33 cellular contexts compared by ENCODE assay signal in the genomic region with DNA sequence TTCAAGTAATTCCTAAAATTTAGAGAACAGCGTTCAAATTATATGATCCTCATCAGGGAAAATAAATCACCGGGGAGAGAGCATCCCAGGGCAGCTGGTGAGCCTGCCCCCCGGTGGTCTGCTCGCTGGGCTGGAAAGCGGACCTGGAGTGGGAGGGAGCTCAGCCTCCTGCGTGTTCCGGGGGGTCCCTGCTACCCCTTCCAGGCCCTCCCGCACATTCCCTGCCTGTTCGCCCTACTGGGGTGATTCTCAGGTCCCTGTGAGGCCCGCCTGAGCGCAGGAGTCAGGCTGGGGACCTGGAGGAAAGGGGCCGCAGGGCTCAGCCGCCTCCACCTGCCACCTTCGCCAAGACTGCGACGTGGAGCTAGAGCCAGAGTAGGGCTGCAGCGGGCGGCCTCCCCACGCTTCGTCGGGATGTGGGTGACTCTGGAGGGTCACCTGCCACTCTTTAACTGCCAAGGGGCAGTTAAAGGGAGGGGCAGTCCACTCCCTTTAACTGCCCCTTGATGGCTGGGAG. TPM values are rescaled to one million over a fixed set of nuclear protein-coding genes. Genes with fewer than 3 reads are reported as not detected.
DNase-seq lines count a peak whose midpoint lies in the region; ATAC-seq, FAIRE-seq and TF ChIP-seq lines count a peak whose summit lies in the region.
"Had no signal": no experiment of that assay in that cellular context is flagged by ENCODE, and none has a peak within 500 bp of the region (broad histone marks: within the 10 kb centered on the region; RNA-seq: fewer than 3 reads in every experiment).

No MANE protein-coding gene starts in this region.

- no peaks in the 10 kb centered on the region for H3K27me3 Mint-ChIP-seq in activated naive CD4-positive, alpha-beta T cell treated with anti-CD3 and anti-CD28 coated beads, Interleukin-2, amount 50 U/mL, for 24 hours
- H3K27me3 Mint-ChIP-seq: activated CD4-positive, alpha-beta memory T cell treated with anti-CD3 and anti-CD28 coated beads for 36 hours; CD4-positive, alpha-beta T cell had no signal

- no peaks in the 10 kb centered on the region for H3K9me3 ChIP-seq in HepG2 (ENCODE audit: low read length)
- no peaks in the 10 kb centered on the region for H3K9me3 ChIP-seq in stomach
- H3K9me3 ChIP-seq: breast epithelium, left ventricle myocardium inferior, psoas muscle, uterus had no signal

- peaks cover 20% of the 10 kb centered on the region; the same call in 1 of the 2 replicates for H4K20me1 ChIP-seq in HepG2 (ENCODE audit: insufficient read depth, low read length)

- no TSS peak for BruUV-seq in HepG2 (replicated peaks; lab: Mats Ljungman, UMichigan)

- H3K27me3 ChIP-seq in HepG2 (ENCODE audit: control insufficient read depth in 1 of 2, insufficient read depth in 2 of 2, low read length in 2 of 2) = no peaks in the 10 kb centered on the region
- H3K27me3 ChIP-seq in stomach = no peaks in the 10 kb centered on the region
- H3K27me3 ChIP-seq: breast epithelium, uterus had no signal

- peak overlapping the region; percentile 47 for H3K27ac ChIP-seq in angular gyrus (ENCODE audit: low read depth, low read length)
- H3K27ac ChIP-seq in HepG2 (ENCODE audit: extremely low read length, insufficient read depth, low read length) = no peak overlapping the region
- H3K27ac ChIP-seq in stomach = peak overlapping the region in 3 of 5 donors; percentile 42 to 89 (median 59)
- H3K27ac ChIP-seq: HL-60, left ventricle myocardium inferior, PC-9, psoas muscle, uterus had no signal

- H3K4me1 Mint-ChIP-seq in activated naive CD4-positive, alpha-beta T cell treated with anti-CD3 and anti-CD28 coated beads, Interleukin-2, amount 50 U/mL, for 24 hours = peaks cover 18% of the 10 kb centered on the region

- intact Hi-C loops in HepG2 (cut with micrococcal nuclease; ENCODE audit: unreplicated experiment) = no loop called here
- intact Hi-C loops in stomach (cut with DNase I; ENCODE audit: low total_unique reads) = no loop called here

- H3K9me3 Mint-ChIP-seq in activated naive CD4-positive, alpha-beta T cell treated with anti-CD3 and anti-CD28 coated beads, Interleukin-2, amount 50 U/mL, for 24 hours = no peaks in the 10 kb centered on the region
- H3K9me3 Mint-ChIP-seq in activated naive CD4-positive, alpha-beta T cell treated with anti-CD3 and anti-CD28 coated beads, Interleukin-2, amount 50 U/mL, for 72 hours = no peaks in the 10 kb centered on the region
- H3K9me3 Mint-ChIP-seq: activated CD4-positive, alpha-beta memory T cell treated with anti-CD3 and anti-CD28 coated beads for 36 hours; activated naive CD4-positive, alpha-beta T cell treated with anti-CD3 and anti-CD28 coated beads for 36 hours; activated T-helper 1 cell treated with anti-CD3 and anti-CD28 coated beads, Interleukin-12 subunit alpha, Interleukin-12 subunit beta, Interleukin-2, Interleukin-4 antibody, amounts not matched to agents 30 ng/mL and 10 ng/mL and 1 ng/mL, durations not matched to agents 14 hours and 24 hours and 36 hours; CD4-positive, alpha-beta T cell had no signal

- H3K4me3 ChIP-seq in HepG2 (replicated peaks in 1 of 3; ENCODE audit: insufficient read depth in 1 of 3, low read depth in 2 of 3, low read length in 3 of 3) = no peak overlapping the region
- H3K4me3 ChIP-seq in stomach = no peak overlapping the region
- H3K4me3 ChIP-seq: breast epithelium, left ventricle myocardium inferior, PC-9, psoas muscle, uterus had no signal

- H3K27ac Mint-ChIP-seq in activated naive CD4-positive, alpha-beta T cell treated with anti-CD3 and anti-CD28 coated beads, Interleukin-2, amount 50 U/mL, for 24 hours = peak overlapping the region; percentile 65
- H3K27ac Mint-ChIP-seq in activated naive CD4-positive, alpha-beta T cell treated with anti-CD3 and anti-CD28 coated beads, Interleukin-2, amount 50 U/mL, for 72 hours = no peak overlapping the region
- H3K27ac Mint-ChIP-seq: activated naive CD4-positive, alpha-beta T cell treated with anti-CD3 and anti-CD28 coated beads for 36 hours; activated T-helper 1 cell treated with anti-CD3 and anti-CD28 coated beads, Interleukin-12 subunit alpha, Interleukin-12 subunit beta, Interleukin-2, Interleukin-4 antibody, amounts not matched to agents 30 ng/mL and 10 ng/mL and 1 ng/mL, durations not matched to agents 14 hours and 24 hours and 36 hours; CD4-positive, alpha-beta T cell had no signal

- H3K4me1 ChIP-seq in HepG2 (ENCODE audit: insufficient read depth, low read length) (peaks cover 72% of the 10 kb centered on the region), stomach (peaks cover 10 to 73% (median 54%) of the 10 kb centered on the region in 4 donors)
- H3K4me1 ChIP-seq: breast epithelium, uterus had no signal

- TF ChIP-seq RAD21 in HepG2 (CRISPR knock-in tag; IDR thresholded peaks at IDR 0.05) = no peak

- TF ChIP-seq CTCF in HepG2 (CRISPR knock-in tag; IDR thresholded peaks at IDR 0.05) = no peak
- no peak for TF ChIP-seq CTCF in stomach (IDR thresholded peaks at IDR 0.05)
- no peak for TF ChIP-seq CTCF in GM10266 (IDR thresholded peaks at IDR 0.05; ENCODE audit: control insufficient read depth, insufficient read depth, low read depth, missing control alignments)

- no peak for TF ChIP-seq EP300 in HepG2 (IDR thresholded peaks at IDR 0.05; ENCODE audit: low read depth in 2 of 2, low read length in 2 of 2)
- no peak for TF ChIP-seq EP300 in HepG2 (CRISPR knock-in tag; IDR thresholded peaks at IDR 0.05; ENCODE audit: borderline replicate concordance)
- no peak for TF ChIP-seq EP300 in stomach (IDR thresholded peaks at IDR 0.05)

- no peak overlapping the region for H2AFZ ChIP-seq in HepG2 (ENCODE audit: low read length)
- H2AFZ ChIP-seq: PC-9 had no signal

- peaks cover 44% of the 10 kb centered on the region for H3K79me2 ChIP-seq in HepG2 (ENCODE audit: insufficient read depth, low read length)

- CTCF ChIA-PET in HepG2 (lab: Yijun Ruan, JAX; ENCODE audit: low intra/inter-chr PET ratio, low total read pairs) = no interaction called here

- no peak overlapping the region for H3K4me3 Mint-ChIP-seq in activated naive CD4-positive, alpha-beta T cell treated with anti-CD3 and anti-CD28 coated beads, Interleukin-2, amount 50 U/mL, for 24 hours
- H3K4me3 Mint-ChIP-seq: activated CD4-positive, alpha-beta memory T cell treated with anti-CD3 and anti-CD28 coated beads for 36 hours; activated naive CD4-positive, alpha-beta T cell treated with anti-CD3 and anti-CD28 coated beads for 36 hours; activated T-helper 1 cell treated with anti-CD3 and anti-CD28 coated beads, Interleukin-12 subunit alpha, Interleukin-12 subunit beta, Interleukin-2, Interleukin-4 antibody, amounts not matched to agents 30 ng/mL and 10 ng/mL and 1 ng/mL, durations not matched to agents 14 hours and 24 hours and 36 hours; CD4-positive, alpha-beta T cell had no signal

- POLR2A ChIA-PET in HepG2 (lab: Yijun Ruan, JAX) = interaction anchor here (1.2 kb wide), 1 partner anchor 51 kb away, joined by 3 read pairs; no protein-coding TSS in a partner anchor

- ATAC-seq in activated naive CD4-positive, alpha-beta T cell treated with anti-CD3 and anti-CD28 coated beads, Interleukin-2, amount 50 U/mL, for 72 hours = no peak
- no peak for ATAC-seq in HepG2
- no peak for ATAC-seq in GM21381 (IDR thresholded peaks at IDR 0.05; ENCODE audit: unreplicated experiment)
- ATAC-seq: psoas muscle, SK-N-SH treated with all-trans-retinoic acid at 6 μM for 48 hours had no signal

- 90% methylated on average over 21 of the region's 21 CpGs for WGBS in HepG2 (ENCODE audit: low lambda C conversion rate)
- WGBS in stomach, 5 donors = 87 to 95% (median 91%) methylated on average over 20 to 21 of the region's 21 CpGs

- DNase-seq in activated naive CD4-positive, alpha-beta T cell treated with anti-CD3 and anti-CD28 coated beads, Interleukin-2, amount 50 U/mL, for 72 hours (ENCODE audit: low spot score in 2 of 2) = no peak
- no peak for DNase-seq in HepG2 (ENCODE audit: low spot score)
- DNase-seq in stomach = no peak
- no peak for DNase-seq in T-helper 9 cell
- DNase-seq in GM10266 (ENCODE audit: extremely low spot score) = no peak
- DNase-seq: activated CD4-positive, alpha-beta memory T cell treated with anti-CD3 and anti-CD28 coated beads for 36 hours; activated CD4-positive, alpha-beta T cell treated with anti-CD3 and anti-CD28 coated beads for 1 hour; activated naive CD4-positive, alpha-beta T cell treated with anti-CD3 and anti-CD28 coated beads for 36 hours; AML-193; amygdala; CD4-positive, alpha-beta T cell; effector CD4-positive, alpha-beta T cell; Karpas-422; left ventricle myocardium inferior; NCI-H1417; NCI-H2029; NCI-H524 treated with DMSO at 0.1 percent for 48 hours; PC-9; psoas muscle; Right ventricle myocardium superior; stimulated activated naive CD4-positive, alpha-beta T cell; T-helper 2 cell; uterus had no signal

- TF ChIP-seq POLR2A in HepG2 (IDR thresholded peaks at IDR 0.05; ENCODE audit: insufficient read depth in 1 of 2, low read depth in 2 of 2, low read length in 2 of 2) = no peak
- TF ChIP-seq POLR2A in stomach (IDR thresholded peaks at IDR 0.05) = no peak

- no peak for FAIRE-seq in HepG2 (lab: Jason Lieb, UNC)
- FAIRE-seq: colon, GM18507, islet of Langerhans had no signal

- H3K36me3 ChIP-seq in HepG2 (replicated peaks in 1 of 2; ENCODE audit: control insufficient read depth in 1 of 2, insufficient read depth in 2 of 2, low read length in 2 of 2) (peaks cover 74 to 82% of the 10 kb centered on the region in 2 experiments), stomach (peaks cover 38 to 89% (median 52%) of the 10 kb centered on the region in 4 donors)
- H3K36me3 ChIP-seq: breast epithelium, uterus had no signal

- peaks cover 5% of the 10 kb centered on the region for H3K36me3 Mint-ChIP-seq in activated naive CD4-positive, alpha-beta T cell treated with anti-CD3 and anti-CD28 coated beads, Interleukin-2, amount 50 U/mL, for 24 hours
- peaks cover 11 to 17% of the 10 kb centered on the region in 2 donors for H3K36me3 Mint-ChIP-seq in activated naive CD4-positive, alpha-beta T cell treated with anti-CD3 and anti-CD28 coated beads, Interleukin-2, amount 50 U/mL, for 72 hours

- no peak overlapping the region for H3K4me2 ChIP-seq in HepG2 (ENCODE audit: low read depth, low read length)
- H3K4me2 ChIP-seq: PC-9 had no signal

- H3K9ac ChIP-seq in HepG2 (ENCODE audit: insufficient read depth, low read depth, low read length) = no peak overlapping the region

- in situ Hi-C loops in HepG2 (cut with HindIII; ENCODE audit: extremely low pct_ligation_motif_present, low pct_unique_long_range_greater_than_20kb) = no loop called here

RNA-seq across cellular contexts. Expression of a gene that starts 28.8 kb away (rescaled TPM):
- 100 to 1,000 TPM; 112 to 197 TPM for total RNA-seq in activated naive CD4-positive, alpha-beta T cell treated with anti-CD3 and anti-CD28 coated beads, Interleukin-2, amount 50 U/mL, for 72 hours
- total RNA-seq in HepG2 (2016; rRNA removed; fragmentation: Illumina TruSeq; extraction: Trizol) = 84.4 and 155 TPM in 2 replicates
- 20.4 and 21.0 TPM in 2 replicates for total RNA-seq in HepG2 (2016; cell fraction: cytosol; rRNA removed; fragmentation: Illumina TruSeq; extraction: Trizol; ENCODE audit: low read depth)
- 65.4 and 165 TPM in 2 replicates for total RNA-seq in HepG2 (2016; cell fraction: insoluble cytoplasmic fraction; rRNA removed; fragmentation: Illumina TruSeq; extraction: Trizol)
- 76.8 and 82.0 TPM in 2 replicates for total RNA-seq in HepG2 (2016; cell fraction: membrane; rRNA removed; fragmentation: Illumina TruSeq; extraction: Trizol)
- total RNA-seq in HepG2 (2016; cell fraction: nucleus; rRNA removed; fragmentation: Illumina TruSeq; extraction: Trizol) = 144 and 171 TPM in 2 replicates
- polyA plus RNA-seq in HepG2 (2011; rRNA removed) = 79.6 and 84.0 TPM in 2 replicates
- 58.4 and 80.8 TPM in 2 replicates for polyA plus RNA-seq in HepG2 (2011; cell fraction: cytosol; rRNA removed)
- polyA plus RNA-seq in HepG2 (2011; cell fraction: nucleus; rRNA removed) = 118 and 147 TPM in 2 replicates
- polyA plus RNA-seq in HepG2 (2012) = 135 and 207 TPM in 2 replicates
- 17.8 and 19.1 TPM in 2 replicates for polyA plus RNA-seq in HepG2 (2016; cell fraction: cytosol; fragmentation: Illumina TruSeq; extraction: Trizol; ENCODE audit: low read depth)
- polyA plus RNA-seq in HepG2 (2016; cell fraction: insoluble cytoplasmic fraction; fragmentation: Illumina TruSeq; extraction: Trizol; ENCODE audit: low read depth) = 93.2 and 121 TPM in 2 replicates
- polyA plus RNA-seq in HepG2 (2016; cell fraction: membrane; fragmentation: Illumina TruSeq; extraction: Trizol; ENCODE audit: low read depth) = 56.5 and 59.3 TPM in 2 replicates
- polyA plus RNA-seq in HepG2 (2016; cell fraction: nucleus; fragmentation: Illumina TruSeq; extraction: Trizol; ENCODE audit: insufficient read depth, low read depth) = 307 and 313 TPM in 2 replicates
- polyA minus RNA-seq in HepG2 (2011; rRNA and poly(A)+ RNA removed; ENCODE audit: low replicate concordance) = 157 and 170 TPM in 2 replicates
- 88.7 and 88.8 TPM in 2 replicates for polyA minus RNA-seq in HepG2 (2011; cell fraction: cytosol; rRNA and poly(A)+ RNA removed)
- polyA minus RNA-seq in HepG2 (2011; cell fraction: nucleus; rRNA and poly(A)+ RNA removed) = 35.7 and 42.5 TPM in 2 replicates
- total RNA-seq in stomach = 10 to 100 TPM in 3 of 5 donors, 1 to 10 TPM in 2; 1.4 to 24.1 (median 11.0) TPM
- 10 to 100 TPM in 1 of 3 donors, 1 to 10 TPM in 2; 3.5 to 74.8 (median 9.0) TPM for polyA plus RNA-seq in stomach
